In genomic region chr7:133815677-133816210, GRCh38 we compare ENCODE assay signal across 1 cellular context.
TF ChIP-seq lines count a peak whose summit lies in the region.

No MANE protein-coding gene starts in this region.

TF ChIP-seq in HepG2, 621 proteins besides CTCF, POLR2A, EP300 and RAD21 (continued from another document and continues in another):
- TF ChIP-seq ZNF749 (CRISPR knock-in tag; IDR thresholded peaks at IDR 0.05; ENCODE audit: borderline replicate concordance) (no peak), USF2 (IDR thresholded peaks at IDR 0.05; ENCODE audit: low read depth, low read length) (no peak), USF2 (CRISPR knock-in tag; IDR thresholded peaks at IDR 0.05; ENCODE audit: borderline replicate concordance) (no peak), ZNF768 (CRISPR knock-in tag; IDR thresholded peaks at IDR 0.05) (no peak), ISL2 (CRISPR knock-in tag; IDR thresholded peaks at IDR 0.05) (peak; percentile 91), NFKBIZ (CRISPR knock-in tag; IDR thresholded peaks at IDR 0.05) (no peak; the same call in 1 of the 2 replicates), NCOR1 (IDR thresholded peaks at IDR 0.05; ENCODE audit: borderline replicate concordance, low read length) (peak; percentile 80; the same call in 1 of the 2 replicates), ATF6 (CRISPR knock-in tag; conservative IDR thresholded peaks at IDR 0.05) (no peak), GATAD1 (CRISPR knock-in tag; IDR thresholded peaks at IDR 0.05) (0 out of 2 replicates have a peak, but pooled peaks have one; percentile 14), CREBL2 (CRISPR knock-in tag; IDR thresholded peaks at IDR 0.05; ENCODE audit: borderline replicate concordance) (no peak), HNRNPLL (IDR thresholded peaks at IDR 0.05; ENCODE audit: low read depth, low read length, poor library complexity, severe bottlenecking) (no peak), ZNF281 (CRISPR knock-in tag; IDR thresholded peaks at IDR 0.05; ENCODE audit: borderline replicate concordance) (no peak), ZNF446 (CRISPR knock-in tag; IDR thresholded peaks at IDR 0.05) (no peak), ZNF629 (CRISPR knock-in tag; conservative IDR thresholded peaks at IDR 0.05) (no peak), SRSF1 (optimal IDR thresholded peaks at IDR 0.05; ENCODE audit: low read depth, low read length) (no peak), SPEN (CRISPR knock-in tag; IDR thresholded peaks at IDR 0.05; ENCODE audit: low read depth) (no peak; the same call in 1 of the 2 replicates), HNF4A (CRISPR knock-in tag; IDR thresholded peaks at IDR 0.05) (peak; percentile 76), PTBP1 (IDR thresholded peaks at IDR 0.05; ENCODE audit: low read depth, low read length, poor library complexity, severe bottlenecking) (no peak), FOSL2 (CRISPR knock-in tag; IDR thresholded peaks at IDR 0.05) (peak; percentile 70; the same call in 1 of the 2 replicates), RFX1 (IDR thresholded peaks at IDR 0.05) (no peak; the same call in 1 of the 2 replicates), ATF1 (CRISPR knock-in tag; IDR thresholded peaks at IDR 0.05) (peak; percentile 65; the same call in 1 of the 2 replicates), THYN1 (CRISPR knock-in tag; IDR thresholded peaks at IDR 0.05; ENCODE audit: borderline replicate concordance, low read depth) (no peak), MXD1 (CRISPR knock-in tag; IDR thresholded peaks at IDR 0.05) (no peak), RARA (CRISPR knock-in tag; IDR thresholded peaks at IDR 0.05) (peak; percentile 47), ZMAT5 (CRISPR knock-in tag; IDR thresholded peaks at IDR 0.05; ENCODE audit: borderline replicate concordance, low read depth) (no peak), PAWR (CRISPR knock-in tag; IDR thresholded peaks at IDR 0.05; ENCODE audit: borderline replicate concordance) (no peak), MTERF4 (CRISPR knock-in tag; IDR thresholded peaks at IDR 0.05) (no peak), ELK4 (CRISPR knock-in tag; IDR thresholded peaks at IDR 0.05; ENCODE audit: borderline replicate concordance) (no peak), ZNF512 (CRISPR knock-in tag; IDR thresholded peaks at IDR 0.05) (no peak), HINFP (CRISPR knock-in tag; IDR thresholded peaks at IDR 0.05; ENCODE audit: low read depth) (no peak), GPBP1L1 (CRISPR knock-in tag; IDR thresholded peaks at IDR 0.05) (no peak), AFF4 (CRISPR knock-in tag; IDR thresholded peaks at IDR 0.05) (no peak), ZNF431 (CRISPR knock-in tag; IDR thresholded peaks at IDR 0.05; ENCODE audit: borderline replicate concordance, low read depth) (peak; percentile 52; the same call in 1 of the 2 replicates), EZH2 (conservative IDR thresholded peaks at IDR 0.05; ENCODE audit: low read depth, low read length) (no peak), ZNF770 (CRISPR knock-in tag; IDR thresholded peaks at IDR 0.05) (no peak), PAF1 (CRISPR knock-in tag; IDR thresholded peaks at IDR 0.05) (no peak), ZNF354B (CRISPR knock-in tag; IDR thresholded peaks at IDR 0.05) (no peak), PHF21A (CRISPR knock-in tag; IDR thresholded peaks at IDR 0.05) (peak; percentile 82)
